In the genomic region with DNA sequence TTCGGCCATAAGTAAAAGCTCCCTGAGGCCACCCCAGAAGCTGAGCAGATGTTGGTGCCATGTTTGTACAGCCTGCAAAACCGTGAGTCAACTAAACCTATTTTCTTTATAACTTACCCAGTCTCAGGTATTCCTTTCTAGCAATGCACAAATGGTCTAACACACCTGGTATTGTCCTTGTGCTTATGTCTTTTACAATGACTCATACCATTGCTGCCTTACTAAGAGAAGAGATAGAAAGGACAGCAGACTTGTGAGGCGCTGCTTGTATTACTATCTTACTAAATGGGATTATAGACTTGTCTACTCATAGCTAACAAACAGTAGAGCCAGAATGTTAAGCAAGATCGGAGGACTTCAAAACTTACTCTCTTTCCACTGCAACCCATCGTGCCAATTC, we compare ENCODE assay signal across 35 cellular contexts. TPM values are rescaled to one million over a fixed set of nuclear protein-coding genes. Genes with fewer than 3 reads are reported as not detected.
"Had no signal": no experiment of that assay in that cellular context is flagged by ENCODE, and none has a peak within 500 bp of the region (broad histone marks: within the 10 kb centered on the region; RNA-seq: fewer than 3 reads in every experiment).

No MANE protein-coding gene starts in this region.

- H3K36me3 ChIP-seq: adrenal gland, brain microvascular endothelial cell had no signal

- DNase-seq: activated B cell treated with CpG ODN at 0.5 μM for 24 hours; activated CD4-positive, alpha-beta memory T cell treated with anti-CD3 and anti-CD28 coated beads for 36 hours; activated CD4-positive, alpha-beta T cell treated with anti-CD3 and anti-CD28 coated beads for 4 hours; activated CD4-positive, alpha-beta T cell treated with anti-CD3 and anti-CD28 coated beads, Interleukin-2, amount 10 ng/mL, durations not matched to agents 24 days and 14 days; activated CD4-positive, alpha-beta T cell treated with anti-CD3 and anti-CD28 coated beads, Interleukin-2, amount 50 U/mL, for 1 hour; activated CD4-positive, alpha-beta T cell treated with anti-CD3 and anti-CD28 coated beads, Interleukin-2, amount 50 U/mL, for 4 hours; activated CD4-positive, CD25-positive, alpha-beta regulatory T cell treated with anti-CD3 and anti-CD28 coated beads, Interleukin-2, amount 50 U/mL, for 72 hours; activated CD8-positive, alpha-beta memory T cell treated with anti-CD3 and anti-CD28 coated beads, Interleukin-2, amount 50 U/mL, for 4 hours; activated CD8-positive, alpha-beta T cell treated with anti-CD3 and anti-CD28 coated beads for 36 hours; activated effector memory CD4-positive, alpha-beta T cell treated with anti-CD3 and anti-CD28 coated beads, Interleukin-2, amount 50 U/mL, for 16 hours; activated gamma-delta T cell treated with Interleukin-2 at 50 U/mL for 16 hours; activated naive CD4-positive, alpha-beta T cell; activated naive CD4-positive, alpha-beta T cell treated with anti-CD3 and anti-CD28 coated beads for 36 hours; activated naive CD4-positive, alpha-beta T cell treated with anti-CD3 and anti-CD28 coated beads, Interleukin-2, amount 50 U/mL, for 16 hours; activated naive CD8-positive, alpha-beta T cell treated with anti-CD3 and anti-CD28 coated beads for 36 hours; activated T-cell treated with anti-CD3 and anti-CD28 coated beads for 4 hours; activated T-cell treated with anti-CD3 and anti-CD28 coated beads, Interleukin-2, amount 50 U/mL, for 1 hour; activated T-cell treated with anti-CD3 and anti-CD28 coated beads, Interleukin-2, amount 50 U/mL, for 4 hours; activated T-cell treated with anti-CD3 and anti-CD28 coated beads, Interleukin-2, amount 50 U/mL, for 72 hours; adrenal gland; amniotic stem cell; aorta; body of pancreas; brain microvascular endothelial cell; central memory CD4-positive, alpha-beta T cell; T-helper 1 cell; T-helper 2 cell; T-helper 9 cell had no signal

- H3K4me3 ChIP-seq: adrenal gland, body of pancreas had no signal

- FAIRE-seq: astrocyte, TTC549 had no signal

- H3K27ac ChIP-seq: adrenal gland, body of pancreas, brain microvascular endothelial cell, VCaP had no signal

- H3K27me3 ChIP-seq: adrenal gland, body of pancreas, brain microvascular endothelial cell had no signal

- H3K9me3 ChIP-seq: adrenal gland, body of pancreas had no signal

- ATAC-seq: activated CD8-positive, alpha-beta T cell treated with anti-CD3 and anti-CD28 coated beads for 36 hours; activated naive CD4-positive, alpha-beta T cell treated with anti-CD3 and anti-CD28 coated beads, Interleukin-2, amount 50 U/mL, for 72 hours; activated T-cell treated with anti-CD3 and anti-CD28 coated beads, Interleukin-2, amount 50 U/mL, for 4 hours; activated T-cell treated with anti-CD3 and anti-CD28 coated beads, Interleukin-2, amount 50 U/mL, for 72 hours; activated T-helper 17 cell treated with anti-CD3 and anti-CD28 coated beads, Interleukin-2, amount 50 U/mL, for 72 hours; body of pancreas had no signal

- H3K4me1 ChIP-seq: body of pancreas had no signal

RNA-seq across cellular contexts. Expression of gene CYYR1, which starts 18.5 kb away (rescaled TPM):
- total RNA-seq: activated B cell treated with CpG ODN at 0.5 μM for 24 hours; activated CD4-positive, alpha-beta memory T cell treated with anti-CD3 and anti-CD28 coated beads for 36 hours; activated CD4-positive, alpha-beta T cell treated with anti-CD3 and anti-CD28 coated beads, Interleukin-2, amount 10 ng/mL, durations not matched to agents 24 days and 14 days; activated CD8-positive, alpha-beta memory T cell treated with anti-CD3 and anti-CD28 coated beads for 36 hours; activated CD8-positive, alpha-beta T cell treated with anti-CD3 and anti-CD28 coated beads for 36 hours; activated naive CD4-positive, alpha-beta T cell treated with anti-CD3 and anti-CD28 coated beads for 36 hours; activated naive CD4-positive, alpha-beta T cell treated with anti-CD3 and anti-CD28 coated beads, Interleukin-2, amount 50 U/mL, for 72 hours; activated naive CD8-positive, alpha-beta T cell treated with anti-CD3 and anti-CD28 coated beads for 36 hours; activated T-cell treated with anti-CD3 and anti-CD28 coated beads, Interleukin-2, amount 50 U/mL, for 72 hours; activated T-helper 1 cell treated with anti-CD3 and anti-CD28 coated beads, Interleukin-12 subunit alpha, Interleukin-12 subunit beta, Interleukin-2, Interleukin-4 antibody, amounts not matched to agents 30 ng/mL and 10 ng/mL and 1 ng/mL, durations not matched to agents 14 hours and 24 hours and 36 hours; activated T-helper 17 cell treated with anti-CD3 and anti-CD28 coated beads, Interleukin-2, amount 50 U/mL, for 72 hours had no signal
